In the genomic region with DNA sequence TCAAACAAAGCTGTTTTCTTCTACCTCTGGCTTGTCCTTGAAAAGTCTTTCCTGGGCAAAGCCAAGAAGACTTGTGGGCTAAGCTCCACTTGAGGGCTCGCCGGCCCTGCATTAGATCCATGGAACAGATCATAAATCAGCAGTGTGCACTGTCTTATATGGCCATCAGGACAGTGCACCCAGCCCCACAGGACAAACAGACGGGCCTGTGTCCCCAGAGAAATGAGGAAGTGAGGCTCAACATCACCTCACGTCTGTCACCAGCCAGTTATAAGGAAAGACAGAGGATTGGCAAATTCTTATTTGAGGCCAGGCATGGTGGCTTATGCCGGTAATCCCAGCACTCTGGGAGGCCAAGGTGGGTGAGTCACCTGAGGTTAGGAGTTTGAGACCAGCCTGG, we compare ENCODE assay signal across 1 cellular context.
TF ChIP-seq lines count a peak whose summit lies in the region.

No MANE protein-coding gene starts in this region.

TF ChIP-seq in K562, 482 proteins besides CTCF, POLR2A, EP300 and RAD21 (continued from another document):
- TF ChIP-seq, protein P1, sequence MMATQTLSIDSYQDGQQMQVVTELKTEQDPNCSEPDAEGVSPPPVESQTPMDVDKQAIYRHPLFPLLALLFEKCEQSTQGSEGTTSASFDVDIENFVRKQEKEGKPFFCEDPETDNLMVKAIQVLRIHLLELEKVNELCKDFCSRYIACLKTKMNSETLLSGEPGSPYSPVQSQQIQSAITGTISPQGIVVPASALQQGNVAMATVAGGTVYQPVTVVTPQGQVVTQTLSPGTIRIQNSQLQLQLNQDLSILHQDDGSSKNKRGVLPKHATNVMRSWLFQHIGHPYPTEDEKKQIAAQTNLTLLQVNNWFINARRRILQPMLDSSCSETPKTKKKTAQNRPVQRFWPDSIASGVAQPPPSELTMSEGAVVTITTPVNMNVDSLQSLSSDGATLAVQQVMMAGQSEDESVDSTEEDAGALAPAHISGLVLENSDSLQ (IDR thresholded peaks at IDR 0.05): peak; percentile 77; the same call in 1 of the 2 replicates
- TF ChIP-seq MEIS2 (IDR thresholded peaks at IDR 0.05; ENCODE audit: partially characterized antibody) (peak; percentile 88), ZNF324 (CRISPR knock-in tag; IDR thresholded peaks at IDR 0.05) (no peak), SPI1 (IDR thresholded peaks at IDR 0.05; ENCODE audit: borderline replicate concordance, low read depth, low read length) (peak; percentile 97), ZNF584 (CRISPR knock-in tag; IDR thresholded peaks at IDR 0.05; ENCODE audit: low read depth) (no peak), ETS2 (tag; IDR thresholded peaks at IDR 0.05; ENCODE audit: borderline replicate concordance, poor library complexity, severe bottlenecking) (no peak), ZBTB9 (CRISPR knock-in tag; IDR thresholded peaks at IDR 0.05) (no peak), TAL1 (IDR thresholded peaks at IDR 0.05) (no peak), HDAC8 (tag; IDR thresholded peaks at IDR 0.05) (no peak), MTA3 (IDR thresholded peaks at IDR 0.05; ENCODE audit: borderline replicate concordance) (no peak), MTA2 (IDR thresholded peaks at IDR 0.05; ENCODE audit: low read depth) (no peak), DPF2 (IDR thresholded peaks at IDR 0.05) (no peak), E2F3 (CRISPR knock-in tag; IDR thresholded peaks at IDR 0.05) (no peak), SAFB2 (IDR thresholded peaks at IDR 0.05; ENCODE audit: borderline replicate concordance, low read depth, low read length, severe bottlenecking) (no peak), ATF7 (IDR thresholded peaks at IDR 0.05) (no peak), ZNF696 (CRISPR knock-in tag; conservative IDR thresholded peaks at IDR 0.05) (no peak), TBP (optimal IDR thresholded peaks at IDR 0.05; ENCODE audit: low read depth, low read length) (no peak)
- TF ChIP-seq, protein P2, sequence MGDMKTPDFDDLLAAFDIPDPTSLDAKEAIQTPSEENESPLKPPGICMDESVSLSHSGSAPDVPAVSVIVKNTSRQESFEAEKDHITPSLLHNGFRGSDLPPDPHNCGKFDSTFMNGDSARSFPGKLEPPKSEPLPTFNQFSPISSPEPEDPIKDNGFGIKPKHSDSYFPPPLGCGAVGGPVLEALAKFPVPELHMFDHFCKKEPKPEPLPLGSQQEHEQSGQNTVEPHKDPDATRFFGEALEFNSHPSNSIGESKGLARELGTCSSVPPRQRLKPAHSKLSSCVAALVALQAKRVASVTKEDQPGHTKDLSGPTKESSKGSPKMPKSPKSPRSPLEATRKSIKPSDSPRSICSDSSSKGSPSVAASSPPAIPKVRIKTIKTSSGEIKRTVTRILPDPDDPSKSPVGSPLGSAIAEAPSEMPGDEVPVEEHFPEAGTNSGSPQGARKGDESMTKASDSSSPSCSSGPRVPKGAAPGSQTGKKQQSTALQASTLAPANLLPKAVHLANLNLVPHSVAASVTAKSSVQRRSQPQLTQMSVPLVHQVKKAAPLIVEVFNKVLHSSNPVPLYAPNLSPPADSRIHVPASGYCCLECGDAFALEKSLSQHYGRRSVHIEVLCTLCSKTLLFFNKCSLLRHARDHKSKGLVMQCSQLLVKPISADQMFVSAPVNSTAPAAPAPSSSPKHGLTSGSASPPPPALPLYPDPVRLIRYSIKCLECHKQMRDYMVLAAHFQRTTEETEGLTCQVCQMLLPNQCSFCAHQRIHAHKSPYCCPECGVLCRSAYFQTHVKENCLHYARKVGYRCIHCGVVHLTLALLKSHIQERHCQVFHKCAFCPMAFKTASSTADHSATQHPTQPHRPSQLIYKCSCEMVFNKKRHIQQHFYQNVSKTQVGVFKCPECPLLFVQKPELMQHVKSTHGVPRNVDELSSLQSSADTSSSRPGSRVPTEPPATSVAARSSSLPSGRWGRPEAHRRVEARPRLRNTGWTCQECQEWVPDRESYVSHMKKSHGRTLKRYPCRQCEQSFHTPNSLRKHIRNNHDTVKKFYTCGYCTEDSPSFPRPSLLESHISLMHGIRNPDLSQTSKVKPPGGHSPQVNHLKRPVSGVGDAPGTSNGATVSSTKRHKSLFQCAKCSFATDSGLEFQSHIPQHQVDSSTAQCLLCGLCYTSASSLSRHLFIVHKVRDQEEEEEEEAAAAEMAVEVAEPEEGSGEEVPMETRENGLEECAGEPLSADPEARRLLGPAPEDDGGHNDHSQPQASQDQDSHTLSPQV (IDR thresholded peaks at IDR 0.05): no peak
- TF ChIP-seq, protein P3, sequence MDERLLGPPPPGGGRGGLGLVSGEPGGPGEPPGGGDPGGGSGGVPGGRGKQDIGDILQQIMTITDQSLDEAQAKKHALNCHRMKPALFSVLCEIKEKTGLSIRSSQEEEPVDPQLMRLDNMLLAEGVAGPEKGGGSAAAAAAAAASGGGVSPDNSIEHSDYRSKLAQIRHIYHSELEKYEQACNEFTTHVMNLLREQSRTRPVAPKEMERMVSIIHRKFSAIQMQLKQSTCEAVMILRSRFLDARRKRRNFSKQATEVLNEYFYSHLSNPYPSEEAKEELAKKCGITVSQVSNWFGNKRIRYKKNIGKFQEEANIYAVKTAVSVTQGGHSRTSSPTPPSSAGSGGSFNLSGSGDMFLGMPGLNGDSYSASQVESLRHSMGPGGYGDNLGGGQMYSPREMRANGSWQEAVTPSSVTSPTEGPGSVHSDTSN (CRISPR knock-in tag; IDR thresholded peaks at IDR 0.05; ENCODE audit: low read depth): no peak
- TF ChIP-seq, protein P3 (tag; conservative IDR thresholded peaks at IDR 0.05; ENCODE audit: low read depth): peak; percentile 80
TF ChIP-seq in K562: peak in this region for 5.
